Comparison of ENCODE assay signal across 1 cellular context in the genomic region with DNA sequence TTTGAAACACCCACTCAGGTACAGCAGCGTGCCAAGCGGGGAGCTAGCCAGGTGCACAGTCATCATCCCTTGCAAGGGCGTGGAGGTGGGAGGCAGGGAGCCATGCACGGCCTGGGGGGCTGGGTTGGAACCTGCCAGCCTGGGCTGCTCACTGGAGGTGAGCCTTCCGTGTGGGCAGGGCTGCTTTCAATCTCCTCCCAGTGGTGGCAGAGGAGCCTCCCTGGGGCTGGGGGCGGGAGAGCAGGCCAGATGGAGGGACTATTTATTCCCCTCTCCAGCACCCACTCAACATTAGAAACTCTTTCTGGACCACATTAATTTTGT.
TF ChIP-seq lines count a peak whose summit lies in the region.

No MANE protein-coding gene starts in this region.

TF ChIP-seq in GM12878, 131 proteins besides CTCF, POLR2A, EP300 and RAD21 (continued from another document):
- TF ChIP-seq ZNF384 (IDR thresholded peaks at IDR 0.05; ENCODE audit: borderline replicate concordance, low read depth, low read length) (no peak), RB1 (IDR thresholded peaks at IDR 0.05; ENCODE audit: borderline replicate concordance) (no peak), MEF2A (IDR thresholded peaks at IDR 0.05; ENCODE audit: insufficient read depth, low read depth, low read length) (no peak), ZNF274 (IDR thresholded peaks at IDR 0.05; ENCODE audit: insufficient read depth, insufficient read length) (no peak)
- TF ChIP-seq, protein P1, sequence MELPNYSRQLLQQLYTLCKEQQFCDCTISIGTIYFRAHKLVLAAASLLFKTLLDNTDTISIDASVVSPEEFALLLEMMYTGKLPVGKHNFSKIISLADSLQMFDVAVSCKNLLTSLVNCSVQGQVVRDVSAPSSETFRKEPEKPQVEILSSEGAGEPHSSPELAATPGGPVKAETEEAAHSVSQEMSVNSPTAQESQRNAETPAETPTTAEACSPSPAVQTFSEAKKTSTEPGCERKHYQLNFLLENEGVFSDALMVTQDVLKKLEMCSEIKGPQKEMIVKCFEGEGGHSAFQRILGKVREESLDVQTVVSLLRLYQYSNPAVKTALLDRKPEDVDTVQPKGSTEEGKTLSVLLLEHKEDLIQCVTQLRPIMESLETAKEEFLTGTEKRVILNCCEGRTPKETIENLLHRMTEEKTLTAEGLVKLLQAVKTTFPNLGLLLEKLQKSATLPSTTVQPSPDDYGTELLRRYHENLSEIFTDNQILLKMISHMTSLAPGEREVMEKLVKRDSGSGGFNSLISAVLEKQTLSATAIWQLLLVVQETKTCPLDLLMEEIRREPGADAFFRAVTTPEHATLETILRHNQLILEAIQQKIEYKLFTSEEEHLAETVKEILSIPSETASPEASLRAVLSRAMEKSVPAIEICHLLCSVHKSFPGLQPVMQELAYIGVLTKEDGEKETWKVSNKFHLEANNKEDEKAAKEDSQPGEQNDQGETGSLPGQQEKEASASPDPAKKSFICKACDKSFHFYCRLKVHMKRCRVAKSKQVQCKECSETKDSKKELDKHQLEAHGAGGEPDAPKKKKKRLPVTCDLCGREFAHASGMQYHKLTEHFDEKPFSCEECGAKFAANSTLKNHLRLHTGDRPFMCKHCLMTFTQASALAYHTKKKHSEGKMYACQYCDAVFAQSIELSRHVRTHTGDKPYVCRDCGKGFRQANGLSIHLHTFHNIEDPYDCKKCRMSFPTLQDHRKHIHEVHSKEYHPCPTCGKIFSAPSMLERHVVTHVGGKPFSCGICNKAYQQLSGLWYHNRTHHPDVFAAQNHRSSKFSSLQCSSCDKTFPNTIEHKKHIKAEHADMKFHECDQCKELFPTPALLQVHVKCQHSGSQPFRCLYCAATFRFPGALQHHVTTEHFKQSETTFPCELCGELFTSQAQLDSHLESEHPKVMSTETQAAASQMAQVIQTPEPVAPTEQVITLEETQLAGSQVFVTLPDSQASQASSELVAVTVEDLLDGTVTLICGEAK (IDR thresholded peaks at IDR 0.05; ENCODE audit: borderline replicate concordance) = no peak
